ENCODE assay signal across 8 cellular contexts in genomic region chr20:34872604-34873224, GRCh38. TPM values are rescaled to one million over a fixed set of nuclear protein-coding genes. Genes with fewer than 3 reads are reported as not detected.
A peak's percentile ranks its signal among the peaks of the same experiment; 100 is the strongest.
DNase-seq lines count a peak whose midpoint lies in the region; ATAC-seq and TF ChIP-seq lines count a peak whose summit lies in the region.

A gene with protein sequence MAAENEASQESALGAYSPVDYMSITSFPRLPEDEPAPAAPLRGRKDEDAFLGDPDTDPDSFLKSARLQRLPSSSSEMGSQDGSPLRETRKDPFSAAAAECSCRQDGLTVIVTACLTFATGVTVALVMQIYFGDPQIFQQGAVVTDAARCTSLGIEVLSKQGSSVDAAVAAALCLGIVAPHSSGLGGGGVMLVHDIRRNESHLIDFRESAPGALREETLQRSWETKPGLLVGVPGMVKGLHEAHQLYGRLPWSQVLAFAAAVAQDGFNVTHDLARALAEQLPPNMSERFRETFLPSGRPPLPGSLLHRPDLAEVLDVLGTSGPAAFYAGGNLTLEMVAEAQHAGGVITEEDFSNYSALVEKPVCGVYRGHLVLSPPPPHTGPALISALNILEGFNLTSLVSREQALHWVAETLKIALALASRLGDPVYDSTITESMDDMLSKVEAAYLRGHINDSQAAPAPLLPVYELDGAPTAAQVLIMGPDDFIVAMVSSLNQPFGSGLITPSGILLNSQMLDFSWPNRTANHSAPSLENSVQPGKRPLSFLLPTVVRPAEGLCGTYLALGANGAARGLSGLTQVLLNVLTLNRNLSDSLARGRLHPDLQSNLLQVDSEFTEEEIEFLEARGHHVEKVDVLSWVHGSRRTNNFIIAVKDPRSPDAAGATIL (minus strand): TSS chr20:34872856. CDS start chr20:34872815, 41 bp downstream.

- WGBS in mammary epithelial cell (ENCODE audit: low coverage, missing lambda C conversion rate) = 10% methylated on average over 19 of the region's 52 CpGs
- 8% methylated on average over 32 of the region's 52 CpGs for WGBS in smooth muscle cell (ENCODE audit: low lambda C conversion rate)

- peak within 1 kb of the TSS; percentile 1; the same call in 1 of the 2 replicates for H3K27ac Mint-ChIP-seq in WTC11
- peak within 1 kb of the TSS in 5 of 6 donors; percentile 48 to 90 (median 54) for H3K27ac Mint-ChIP-seq in immature natural killer cell

- intact Hi-C loops in mammary epithelial cell (cut with micrococcal nuclease) = loop anchor here (1.0 to 5.0 kb wide), 5 partner anchors 38 to 680 kb away; partner anchors contain the start of gene EDEM2

- H3K9me3 Mint-ChIP-seq in WTC11 (no peaks in the 10 kb centered on the region), immature natural killer cell (peaks cover 0 to 2% (median 0%) of the 10 kb centered on the region in 6 donors)

- H3K9ac ChIP-seq in mammary epithelial cell (ENCODE audit: insufficient read depth, low read length) (no peak within 1 kb of the TSS), smooth muscle cell (ENCODE audit: low read depth) (peak within 1 kb of the TSS; percentile 44)

- in situ Hi-C loops in mammary epithelial cell (cut with MboI; ENCODE audit: low sequenced_read_pairs in 2 of 2) = loop anchor here (5.0 kb wide), 1 partner anchor 85 kb away; the partner anchor contains the start of genes GSS (in 2 of the 2) and MYH7B (in 2 of the 2)

- H3K36me3 ChIP-seq in mammary epithelial cell (ENCODE audit: insufficient read depth, low read length) (no peaks in the 10 kb centered on the region), smooth muscle cell (ENCODE audit: low read depth) (no peaks in the 10 kb centered on the region)

- no peaks in the 10 kb centered on the region for H3K27me3 ChIP-seq in mammary epithelial cell (ENCODE audit: insufficient read depth, low read length)
- H3K27me3 ChIP-seq in smooth muscle cell (ENCODE audit: low read depth) = no peaks in the 10 kb centered on the region

- H4K20me1 ChIP-seq in mammary epithelial cell (ENCODE audit: insufficient read depth, low read length) = no peaks in the 10 kb centered on the region
- H4K20me1 ChIP-seq in smooth muscle cell (ENCODE audit: low read depth) = peaks cover 8% of the 10 kb centered on the region

- TF ChIP-seq CTCF in WTC11 (IDR thresholded peaks at IDR 0.05) (peak; percentile 56), mammary epithelial cell (conservative IDR thresholded peaks at IDR 0.05 in 1 of 2, IDR thresholded peaks at IDR 0.05 in 1 of 2; ENCODE audit: extremely low read depth in 1 of 2, insufficient read depth in 1 of 2, low read depth in 1 of 2, low read length in 2 of 2) (peak; percentile 22 to 72), smooth muscle cell (IDR thresholded peaks at IDR 0.05; ENCODE audit: borderline replicate concordance, insufficient read depth, poor library complexity, severe bottlenecking) (peak; percentile 65)

- H3K4me3 ChIP-seq in mammary epithelial cell (replicated peaks in 1 of 3; ENCODE audit: insufficient read depth in 1 of 3, low read depth in 2 of 3, low read length in 3 of 3) = peak within 1 kb of the TSS; percentile 5 to 51 (median 49)
- H3K4me3 ChIP-seq in smooth muscle cell = peak within 1 kb of the TSS; percentile 76

- DNase-seq in DMS79 treated with DMSO at 0.1 percent for 48 hours (lab: John Stamatoyannopoulos, UW) (peak; percentile 74), NCI-H2171 (lab: John Stamatoyannopoulos, UW) (peak; percentile 88), WTC11 (ENCODE audit: low spot score) (peak; percentile 91), mammary epithelial cell (peak; percentile 58), immature natural killer cell (peak; percentile 81 to 84 (median 81)), smooth muscle cell (lab: John Stamatoyannopoulos, UW; ENCODE audit: unreplicated experiment) (peak; percentile 44)

- peaks cover 45% of the 10 kb centered on the region for H3K4me1 Mint-ChIP-seq in WTC11
- H3K4me1 Mint-ChIP-seq in immature natural killer cell = peaks cover 47 to 55% of the 10 kb centered on the region in 2 donors

- no TSS peak for BruUV-seq in mammary epithelial cell (replicated peaks; lab: Mats Ljungman, UMichigan)

- peaks cover 5% of the 10 kb centered on the region for H3F3A ChIP-seq in smooth muscle cell (ENCODE audit: low read depth)

- H3K36me3 Mint-ChIP-seq in WTC11 (no peaks in the 10 kb centered on the region), immature natural killer cell (no peaks in the 10 kb centered on the region)

- dilution Hi-C loops in mammary epithelial cell (cut with HindIII; ENCODE audit: low sequenced_read_pairs) = no loop called here

- H3K4me2 ChIP-seq in mammary epithelial cell (ENCODE audit: insufficient read depth, low read depth, low read length) = peak within 1 kb of the TSS; percentile 98
- peak within 1 kb of the TSS; percentile 96 for H3K4me2 ChIP-seq in smooth muscle cell

- no peaks in the 10 kb centered on the region for H3K9me3 ChIP-seq in mammary epithelial cell (replicated peaks; ENCODE audit: insufficient read depth, low read length)
- no peaks in the 10 kb centered on the region for H3K9me3 ChIP-seq in smooth muscle cell (replicated peaks; ENCODE audit: low read depth)

- ATAC-seq in HG02642 (IDR thresholded peaks at IDR 0.05; ENCODE audit: poor library complexity, unreplicated experiment) = peak; percentile 52
- peak; percentile 38 for ATAC-seq in WTC11
- ATAC-seq in HG03139 (IDR thresholded peaks at IDR 0.05; ENCODE audit: unreplicated experiment) = no peak

- H3K4me1 ChIP-seq in mammary epithelial cell (ENCODE audit: insufficient read depth, low read length) (peaks cover 23% of the 10 kb centered on the region), smooth muscle cell (ENCODE audit: low read depth) (peaks cover 6% of the 10 kb centered on the region)

- H3K4me3 Mint-ChIP-seq in WTC11 (peak within 1 kb of the TSS; percentile 86), immature natural killer cell (peak within 1 kb of the TSS; percentile 74 to 88 (median 86))

- H2AFZ ChIP-seq in mammary epithelial cell (ENCODE audit: low read depth, low read length) (peak within 1 kb of the TSS; percentile 77), smooth muscle cell (ENCODE audit: low read depth) (peak within 1 kb of the TSS; percentile 98)

- H3K27ac ChIP-seq in mammary epithelial cell (ENCODE audit: insufficient read depth, low read depth, low read length) (no peak within 1 kb of the TSS), smooth muscle cell (ENCODE audit: low read depth) (no peak within 1 kb of the TSS)

- CTCF ChIA-PET in WTC11 (lab: Charles Lee) = interaction anchor here (0.6 to 7.7 kb wide), 8 partner anchors 10 to 211 kb away, joined by 3 to 152 read pairs (median 5); partner anchors contain the start of genes GSS and MYH7B
- CTCF ChIA-PET in mammary epithelial cell (lab: Charles Lee; ENCODE audit: low non-redundant PET) = interaction anchor here (0.5 to 1.0 kb wide), 3 partner anchors 72 to 332 kb away, joined by 3 to 8 read pairs (median 4); no protein-coding TSS in a partner anchor

- peaks cover 10% of the 10 kb centered on the region for H3K79me2 ChIP-seq in mammary epithelial cell (ENCODE audit: insufficient read depth, low read length)
- peaks cover 3% of the 10 kb centered on the region for H3K79me2 ChIP-seq in smooth muscle cell (ENCODE audit: low read depth)

- POLR2A ChIA-PET in WTC11 (lab: Charles Lee) = no interaction called here

- H3K27me3 Mint-ChIP-seq in WTC11 (ENCODE audit: low read depth) (peaks cover 32% of the 10 kb centered on the region), immature natural killer cell (ENCODE audit: low read depth in 3 of 3) (peaks cover 4 to 16% (median 14%) of the 10 kb centered on the region in 3 donors)

TF ChIP-seq in WTC11, 78 proteins besides CTCF, POLR2A, EP300 and RAD21 (continues in another document):
- TF ChIP-seq FOXK1 (CRISPR knock-in tag; IDR thresholded peaks at IDR 0.05) = peak; percentile 62; the same call in 1 of the 2 replicates
- TF ChIP-seq NR2C2 (CRISPR knock-in tag; IDR thresholded peaks at IDR 0.05) = no peak
- TF ChIP-seq FOXP1 (CRISPR knock-in tag; IDR thresholded peaks at IDR 0.05; ENCODE audit: borderline replicate concordance) = peak; percentile 66; the same call in 1 of the 2 replicates
- peak; percentile 49; the same call in 1 of the 2 replicates for TF ChIP-seq GABPB1 (CRISPR knock-in tag; IDR thresholded peaks at IDR 0.05)
- TF ChIP-seq ZNF416 (CRISPR knock-in tag; IDR thresholded peaks at IDR 0.05) = no peak
- TF ChIP-seq ZNF232 (CRISPR knock-in tag; IDR thresholded peaks at IDR 0.05) = 0 out of 2 replicates have a peak, but pooled peaks have one; percentile 75
- no peak for TF ChIP-seq HMGA2 (CRISPR knock-in tag; IDR thresholded peaks at IDR 0.05)
- TF ChIP-seq ZNF396 (CRISPR knock-in tag; IDR thresholded peaks at IDR 0.05; ENCODE audit: borderline replicate concordance) = no peak
- TF ChIP-seq ELF4 (CRISPR knock-in tag; IDR thresholded peaks at IDR 0.05; ENCODE audit: low read depth) = no peak
- peak; percentile 68; the same call in 1 of the 2 replicates for TF ChIP-seq TEAD1 (CRISPR knock-in tag; IDR thresholded peaks at IDR 0.05)
- peak; percentile 97 for TF ChIP-seq SP1 (CRISPR knock-in tag; conservative IDR thresholded peaks at IDR 0.05)
- no peak for TF ChIP-seq ATF1 (CRISPR knock-in tag; IDR thresholded peaks at IDR 0.05)
- TF ChIP-seq FOXP4 (CRISPR knock-in tag; IDR thresholded peaks at IDR 0.05) = 0 out of 2 replicates have a peak, but pooled peaks have one; percentile 53
- no peak for TF ChIP-seq ZNF138 (CRISPR knock-in tag; conservative IDR thresholded peaks at IDR 0.05)

RNA-seq across cellular contexts. Expression of the gene that starts here (rescaled TPM):
- total RNA-seq in WTC11 (2021) = 27.7 to 34.5 TPM (median 33.3 TPM) in 3 replicates
- 10 to 100 TPM; 13.8 to 19.1 TPM for total RNA-seq in mammary epithelial cell
- 4.5 TPM for polyA plus RNA-seq in mammary epithelial cell
- polyA minus RNA-seq in mammary epithelial cell = 6.6 TPM
- polyA plus RNA-seq in immature natural killer cell = 1 to 10 TPM in 1 of 3 donors, under 1 TPM in 2; 0.85 to 2.6 (median 0.94) TPM
- 2.8 and 4.0 TPM in 2 replicates for total RNA-seq in smooth muscle cell
- 15.2 and 19.0 TPM in 2 replicates for polyA plus RNA-seq in smooth muscle cell
